In genomic region chr3:185789891-185790830, GRCh38 we compare ENCODE assay signal across 22 cellular contexts. TPM values are rescaled to one million over a fixed set of nuclear protein-coding genes. Genes with fewer than 3 reads are reported as not detected.
DNase-seq lines count a peak whose midpoint lies in the region; ATAC-seq and TF ChIP-seq lines count a peak whose summit lies in the region.
"Had no signal": no experiment of that assay in that cellular context is flagged by ENCODE, and none has a peak within 500 bp of the region (broad histone marks: within the 10 kb centered on the region; RNA-seq: fewer than 3 reads in every experiment).

No MANE protein-coding gene starts in this region.

- DNase-seq in HAP-1 (ENCODE audit: low spot score in 2 of 2): peak; percentile 21 to 95
- DNase-seq in WERI-Rb-1: peak; percentile 25
- no peak for DNase-seq in progenitor cell of endocrine pancreas (ENCODE audit: low spot score, unreplicated experiment)
- no peak for DNase-seq in DMS 273 treated with DMSO at 0.1 percent for 48 hours (lab: John Stamatoyannopoulos, UW)
- DNase-seq in NCI-H187 treated with DMSO at 0.1 percent for 48 hours (lab: John Stamatoyannopoulos, UW): no peak
- no peak for DNase-seq in NCI-H1105 (lab: John Stamatoyannopoulos, UW)
- DNase-seq: activated CD4-positive, alpha-beta T cell treated with anti-CD3 and anti-CD28 coated beads, Interleukin-2, amount 50 U/mL, for 48 hours; activated CD4-positive, CD25-positive, alpha-beta regulatory T cell; activated effector memory CD4-positive, alpha-beta T cell treated with Interleukin-2 at 50 U/mL for 16 hours; activated naive CD8-positive, alpha-beta T cell treated with anti-CD3 and anti-CD28 coated beads, Interleukin-2, amount 50 U/mL, for 24 hours; body of pancreas; C1 segment of cervical spinal cord; effector CD4-positive, alpha-beta T cell; NCI-H1105 treated with DMSO at 0.1 percent for 48 hours; NCI-H2081 treated with DMSO at 0.1 percent for 48 hours; NCI-H524 treated with DMSO at 0.1 percent for 48 hours; ovary; right cardiac atrium; T-helper 9 cell had no signal

- no peaks in the 10 kb centered on the region for H3K36me3 ChIP-seq in HAP-1 (replicated peaks)
- no peaks in the 10 kb centered on the region for H3K36me3 ChIP-seq in WERI-Rb-1
- no peaks in the 10 kb centered on the region for H3K36me3 ChIP-seq in iPS-18a (ENCODE audit: control insufficient read depth, low read depth, low read length)
- H3K36me3 ChIP-seq: ovary had no signal

- peak overlapping the region; percentile 44 for H3K27ac Mint-ChIP-seq in progenitor cell of endocrine pancreas
- H3K27ac Mint-ChIP-seq: activated naive CD8-positive, alpha-beta T cell treated with anti-CD3 and anti-CD28 coated beads, Interleukin-2, amount 50 U/mL, for 24 hours had no signal

- TF ChIP-seq CTCF in WERI-Rb-1 (IDR thresholded peaks at IDR 0.05; ENCODE audit: low read depth, low read length): no peak
- no peak for TF ChIP-seq CTCF in progenitor cell of endocrine pancreas (IDR thresholded peaks at IDR 0.05; ENCODE audit: unreplicated experiment)

- ATAC-seq in HG03469 (IDR thresholded peaks at IDR 0.05; ENCODE audit: unreplicated experiment): no peak
- ATAC-seq: activated naive CD8-positive, alpha-beta T cell treated with anti-CD3 and anti-CD28 coated beads, Interleukin-2, amount 50 U/mL, for 24 hours; body of pancreas; right cardiac atrium had no signal

- H3K9me3 Mint-ChIP-seq in progenitor cell of endocrine pancreas (ENCODE audit: low read depth): no peaks in the 10 kb centered on the region
- H3K9me3 Mint-ChIP-seq: activated naive CD8-positive, alpha-beta T cell treated with anti-CD3 and anti-CD28 coated beads, Interleukin-2, amount 50 U/mL, for 24 hours had no signal

- H3K4me3 Mint-ChIP-seq in progenitor cell of endocrine pancreas (ENCODE audit: low read depth): no peak overlapping the region
- H3K4me3 Mint-ChIP-seq: activated naive CD8-positive, alpha-beta T cell treated with anti-CD3 and anti-CD28 coated beads, Interleukin-2, amount 50 U/mL, for 24 hours had no signal

- peak overlapping the region; percentile 1 for H3K9ac ChIP-seq in iPS-18a (ENCODE audit: low read length)

- H3K27me3 ChIP-seq in HAP-1 (ENCODE audit: low read depth) (no peaks in the 10 kb centered on the region), WERI-Rb-1 (ENCODE audit: insufficient read depth, low read depth, severe bottlenecking) (no peaks in the 10 kb centered on the region), iPS-18a (ENCODE audit: control insufficient read depth, insufficient read depth, low read length) (no peaks in the 10 kb centered on the region)
- H3K27me3 ChIP-seq: body of pancreas, ovary had no signal

- peaks cover under 1% of the 10 kb centered on the region for H3K36me3 Mint-ChIP-seq in progenitor cell of endocrine pancreas (ENCODE audit: insufficient read depth)

- in situ Hi-C loops in HAP-1 (cut with MboI; ENCODE audit: low sequenced_read_pairs): no loop called here

- H3K4me3 ChIP-seq in HAP-1: no peak overlapping the region
- H3K4me3 ChIP-seq in WERI-Rb-1 (ENCODE audit: low read depth, low read length): no peak overlapping the region
- H3K4me3 ChIP-seq in iPS-18a (ENCODE audit: low read length): peak overlapping the region; percentile 20
- H3K4me3 ChIP-seq: body of pancreas, ovary had no signal

- H3K9me3 ChIP-seq in HAP-1 (no peaks in the 10 kb centered on the region), WERI-Rb-1 (ENCODE audit: severe bottlenecking) (no peaks in the 10 kb centered on the region), iPS-18a (ENCODE audit: control insufficient read depth, low read depth, low read length) (no peaks in the 10 kb centered on the region)
- H3K9me3 ChIP-seq: body of pancreas, ovary had no signal

- H3K27me3 Mint-ChIP-seq in progenitor cell of endocrine pancreas: no peaks in the 10 kb centered on the region

- H3K27ac ChIP-seq in WERI-Rb-1: no peak overlapping the region
- no peak overlapping the region for H3K27ac ChIP-seq in iPS-18a (ENCODE audit: low read length)
- H3K27ac ChIP-seq: body of pancreas, ovary, RWPE1 had no signal

- H3K4me1 Mint-ChIP-seq in progenitor cell of endocrine pancreas (ENCODE audit: low read depth): peaks cover 45% of the 10 kb centered on the region

- peaks cover 50% of the 10 kb centered on the region for H3K4me1 ChIP-seq in HAP-1
- H3K4me1 ChIP-seq in iPS-18a (ENCODE audit: control insufficient read depth, low read depth, low read length): peaks cover 57% of the 10 kb centered on the region
- H3K4me1 ChIP-seq: body of pancreas had no signal

RNA-seq across cellular contexts. Expression of gene IGF2BP2, which starts 34.7 kb away (rescaled TPM):
- 187 and 190 TPM in 2 replicates for total RNA-seq in progenitor cell of endocrine pancreas

Comparison
In these comparisons a context has a peak if more than half of its experiments do, and no peak if none do; other contexts are left out.
1. DNase-seq: peak in HAP-1 (2 of 2) and WERI-Rb-1 (single experiment); none in progenitor cell of endocrine pancreas (single experiment), DMS 273 treated with DMSO at 0.1 percent for 48 hours (single experiment), NCI-H187 treated with DMSO at 0.1 percent for 48 hours (single experiment) and NCI-H1105 (single experiment).